In genomic region chr3:113498221-113499005, GRCh38 we compare ENCODE assay signal across 1 cellular context.
TF ChIP-seq lines count a peak whose summit lies in the region.

No MANE protein-coding gene starts in this region.

TF ChIP-seq in GM12878, 131 proteins besides CTCF, POLR2A, EP300 and RAD21:
- TF ChIP-seq JUNB (IDR thresholded peaks at IDR 0.05) (no peak), E2F8 (IDR thresholded peaks at IDR 0.05; ENCODE audit: low read depth, partially characterized antibody) (no peak)
TF ChIP-seq in GM12878: peak in this region for 0.
